ENCODE assay signal across 12 cellular contexts in the genomic region with DNA sequence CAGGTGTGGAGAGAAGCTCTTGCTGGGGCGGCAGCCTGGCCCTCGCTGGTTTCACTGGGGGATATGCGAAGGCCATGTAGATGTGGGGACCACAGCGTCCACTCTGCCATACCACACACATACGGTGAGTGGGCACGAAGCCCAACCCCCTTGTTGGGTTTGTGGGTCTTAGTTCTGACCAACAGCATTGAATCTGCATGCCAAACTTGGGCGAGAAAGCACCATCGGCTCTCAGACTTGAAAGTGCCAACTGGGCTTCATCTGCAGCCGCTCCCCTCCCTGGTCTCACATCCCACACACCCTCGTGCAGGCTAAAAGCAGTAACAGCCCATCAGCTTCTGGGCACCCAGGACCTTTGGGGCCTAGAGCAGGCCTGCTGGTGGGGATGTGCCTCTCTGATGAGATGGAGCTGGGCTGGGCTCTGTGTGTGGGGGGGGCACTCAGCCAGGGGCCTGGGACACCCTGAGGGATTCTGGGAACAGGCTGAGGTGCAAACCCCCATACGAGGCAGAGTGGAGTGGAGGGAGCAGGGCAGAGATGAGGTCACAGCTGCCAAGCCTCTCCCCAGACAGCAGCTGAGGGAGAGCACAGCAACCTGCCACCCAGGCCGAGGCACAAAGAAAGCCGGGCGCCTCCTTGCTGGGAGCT.
"Had no signal": no experiment of that assay in that cellular context is flagged by ENCODE, and none has a peak within 500 bp of the region (broad histone marks: within the 10 kb centered on the region; RNA-seq: fewer than 3 reads in every experiment).

No MANE protein-coding gene starts in this region.

- H3K27ac ChIP-seq: breast epithelium, foreskin keratinocyte, tibial artery had no signal

- H3K4me3 ChIP-seq: breast epithelium, tibial artery had no signal

- DNase-seq: activated CD4-positive, alpha-beta T cell treated with anti-CD3 and anti-CD28 coated beads, Interleukin-2, amount 50 U/mL, for 4 hours; activated CD4-positive, CD25-positive, alpha-beta regulatory T cell treated with anti-CD3 and anti-CD28 coated beads, Interleukin-2, amount 50 U/mL, for 72 hours; activated gamma-delta T cell treated with Interleukin-2 at 50 U/mL for 16 hours; activated naive CD8-positive, alpha-beta T cell treated with anti-CD3 and anti-CD28 coated beads, Interleukin-2, amount 10 ng/mL, durations not matched to agents 7 days and 5 days; activated T-cell treated with anti-CD3 and anti-CD28 coated beads, Interleukin-2, amount 50 U/mL, for 4 hours; aorta; foreskin keratinocyte; nephron progenitor cell; stimulated activated CD4-positive, alpha-beta T cell treated with anti-CD3 and anti-CD28 coated beads, Interleukin-2, amount 100 ng/mL, for 48 hours; stimulated activated naive CD8-positive, alpha-beta T cell treated with anti-CD3 and anti-CD28 coated beads, Interleukin-15, Interleukin-2, amounts not matched to agents 100 U/mL and 50 U/mL, for 24 hours; tibial artery had no signal

- H3K4me1 ChIP-seq: foreskin keratinocyte, tibial artery had no signal

- H3K36me3 ChIP-seq: breast epithelium had no signal

- H3K27me3 ChIP-seq: breast epithelium, foreskin keratinocyte, tibial artery had no signal

- H3K9me3 ChIP-seq: breast epithelium, tibial artery had no signal

- ATAC-seq: activated T-cell treated with anti-CD3 and anti-CD28 coated beads, Interleukin-2, amount 50 U/mL, for 4 hours; foreskin keratinocyte; stimulated activated naive CD8-positive, alpha-beta T cell treated with anti-CD3 and anti-CD28 coated beads, Interleukin-15, Interleukin-2, amounts not matched to agents 100 U/mL and 50 U/mL, for 24 hours had no signal
